ENCODE assay signal across 7 cellular contexts in the genomic region with DNA sequence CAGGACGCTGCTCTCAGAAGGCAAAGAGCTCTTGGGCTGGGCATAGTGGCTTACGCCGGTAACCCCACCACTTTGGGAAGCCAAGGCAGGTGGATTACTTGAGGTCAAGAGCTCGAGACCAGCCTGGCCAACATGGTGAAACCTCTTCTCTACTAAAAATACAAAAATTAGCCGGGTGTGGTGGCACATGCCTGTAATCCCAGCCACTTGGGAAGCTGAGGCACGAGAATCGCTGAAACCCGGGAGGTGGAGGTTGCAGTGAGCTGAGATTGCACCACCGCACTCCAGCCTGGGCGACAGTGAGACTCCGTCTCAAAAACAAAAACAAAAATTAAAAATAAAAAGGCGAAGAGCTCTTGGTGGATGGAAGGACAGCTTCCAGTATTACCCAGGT. TPM values are rescaled to one million over a fixed set of nuclear protein-coding genes. Genes with fewer than 3 reads are reported as not detected.
DNase-seq lines count a peak whose midpoint lies in the region; ATAC-seq and TF ChIP-seq lines count a peak whose summit lies in the region.
"Not testable (repeated sequence)": the region's sequence is repeated elsewhere in the genome, so short reads cannot be mapped to it uniquely, and the experiment has no call there.

No MANE protein-coding gene starts in this region.

- H3K79me2 ChIP-seq in GM23248 (ENCODE audit: insufficient read depth): not testable (repeated sequence)

- intact Hi-C loops in Panc1 (cut with micrococcal nuclease; ENCODE audit: unreplicated experiment): loop anchor here (10.0 kb wide), 1 partner anchor 192 kb away; no protein-coding TSS in a partner anchor

- not testable (repeated sequence) for H3K9me3 ChIP-seq in GM23248 (ENCODE audit: low read depth); Panc1 (ENCODE audit: control insufficient read depth, insufficient read depth, low read depth, low read length); right atrium auricular region; muscle layer of duodenum (ENCODE audit: control insufficient read depth in 1 of 2, low read length in 2 of 2); skeletal muscle tissue (ENCODE audit: control insufficient read depth in 3 of 3, low read length in 3 of 3)

- H3K4me3 ChIP-seq in GM23248 (peak overlapping the region; percentile 80), Panc1 (ENCODE audit: low read depth in 2 of 2, low read length in 2 of 2) (peak overlapping the region; percentile 58 to 75), choroid plexus epithelial cell (ENCODE audit: low read depth, low read length) (peak overlapping the region; percentile 65), right atrium auricular region (peak overlapping the region; percentile 59 to 62), muscle layer of duodenum (ENCODE audit: low read depth in 1 of 2, low read length in 2 of 2) (peak overlapping the region; percentile 63 to 75), skeletal muscle tissue (ENCODE audit: low read length in 3 of 3) (peak overlapping the region; percentile 88 to 97 (median 90))

- peak overlapping the region; percentile 86 for H3K4me3 Mint-ChIP-seq in activated T-cell treated with anti-CD3 and anti-CD28 coated beads, Interleukin-2, amount 50 U/mL, for 4 hours

- H3K9me3 Mint-ChIP-seq in activated T-cell treated with anti-CD3 and anti-CD28 coated beads, Interleukin-2, amount 50 U/mL, for 4 hours: not testable (repeated sequence)

- BruUV-seq in Panc1 (replicated peaks; lab: Mats Ljungman, UMichigan): not testable (repeated sequence)

- not testable (repeated sequence) for H3K36me3 ChIP-seq in GM23248 (ENCODE audit: low read depth); Panc1 (ENCODE audit: control insufficient read depth, insufficient read depth, low read length); right atrium auricular region; muscle layer of duodenum (ENCODE audit: control insufficient read depth in 1 of 2, insufficient read depth in 2 of 2, low read length in 2 of 2); skeletal muscle tissue (ENCODE audit: control insufficient read depth in 3 of 3, insufficient read depth in 3 of 3, low read length in 3 of 3)

- H4K20me1 ChIP-seq in GM23248 (ENCODE audit: insufficient read depth): not testable (repeated sequence)

- in situ Hi-C loops in GM23248 (cut with MboI); Panc1 (cut with HindIII; ENCODE audit: low pct_unique_long_range_greater_than_20kb, low sequenced_read_pairs): not testable (repeated sequence)

- not testable (repeated sequence) for H3K27me3 Mint-ChIP-seq in activated T-cell treated with anti-CD3 and anti-CD28 coated beads, Interleukin-2, amount 50 U/mL, for 4 hours (ENCODE audit: low read depth)

- CTCF ChIA-PET in Panc1 (lab: Charles Lee): interaction anchor here (0.7 to 1.1 kb wide), 2 partner anchors 18 to 47 kb away, joined by 3 read pairs; no protein-coding TSS in a partner anchor

- not testable (repeated sequence) for H3K27me3 ChIP-seq in GM23248 (replicated peaks; ENCODE audit: insufficient read depth); Panc1 (ENCODE audit: control insufficient read depth, insufficient read depth, low read length); right atrium auricular region; muscle layer of duodenum (ENCODE audit: low read depth, low read length); skeletal muscle tissue (ENCODE audit: control insufficient read depth in 3 of 3, insufficient read depth in 3 of 3, low read length in 3 of 3)

- H3K27ac ChIP-seq in GM23248: not testable (repeated sequence)
- H3K27ac ChIP-seq in Panc1 (ENCODE audit: low read length) (peak overlapping the region; percentile 71; the same call in 1 of the 2 replicates), right atrium auricular region (peak overlapping the region; percentile 82 to 88), muscle layer of duodenum (ENCODE audit: low read length) (peak overlapping the region; percentile 72), skeletal muscle tissue (ENCODE audit: low read depth, low read length) (peak overlapping the region; percentile 96)

- not testable (repeated sequence) for TF ChIP-seq CTCF in Panc1 (IDR thresholded peaks at IDR 0.05); choroid plexus epithelial cell (conservative IDR thresholded peaks at IDR 0.05; ENCODE audit: low read depth, low read length); right atrium auricular region (IDR thresholded peaks at IDR 0.05)

- H3F3A ChIP-seq in GM23248 (ENCODE audit: insufficient read depth): not testable (repeated sequence)

- H3K4me1 ChIP-seq in GM23248 (ENCODE audit: insufficient read depth); Panc1 (ENCODE audit: control insufficient read depth, insufficient read depth, low read length): not testable (repeated sequence)
- H3K4me1 ChIP-seq in right atrium auricular region: peaks cover 0 to 26% of the 10 kb centered on the region in 2 donors
- H3K4me1 ChIP-seq in muscle layer of duodenum (ENCODE audit: control insufficient read depth in 1 of 2, insufficient read depth in 2 of 2, low read length in 2 of 2): peaks cover 0 to 19% of the 10 kb centered on the region in 2 donors
- H3K4me1 ChIP-seq in skeletal muscle tissue (ENCODE audit: control insufficient read depth in 3 of 3, insufficient read depth in 3 of 3, low read length in 3 of 3): peaks cover 18 to 26% (median 21%) of the 10 kb centered on the region in 3 donors

- H2AFZ ChIP-seq in GM23248: peak overlapping the region; percentile 92

- not testable (repeated sequence) for DNase-seq in GM23248; Panc1 (ENCODE audit: low read depth, low spot score); activated T-cell treated with anti-CD3 and anti-CD28 coated beads, Interleukin-2, amount 50 U/mL, for 4 hours; choroid plexus epithelial cell (ENCODE audit: low read depth); right atrium auricular region (ENCODE audit: low spot score)

- not testable (repeated sequence) for H3K36me3 Mint-ChIP-seq in activated T-cell treated with anti-CD3 and anti-CD28 coated beads, Interleukin-2, amount 50 U/mL, for 4 hours (ENCODE audit: insufficient read depth)

- peak overlapping the region; percentile 76 for H3K4me2 ChIP-seq in GM23248 (ENCODE audit: unreplicated experiment)

- not testable (repeated sequence) for ATAC-seq in Panc1
- ATAC-seq in activated T-cell treated with anti-CD3 and anti-CD28 coated beads, Interleukin-2, amount 50 U/mL, for 4 hours: peak in 1 of 2 donors; percentile 1

- H3K9ac ChIP-seq in GM23248 (peak overlapping the region; percentile 72), skeletal muscle tissue (ENCODE audit: low read depth in 1 of 3, low read length in 3 of 3) (peak overlapping the region; percentile 94 to 95 (median 95))

- H3K4me1 Mint-ChIP-seq in activated T-cell treated with anti-CD3 and anti-CD28 coated beads, Interleukin-2, amount 50 U/mL, for 4 hours (ENCODE audit: low read depth): peaks cover 19% of the 10 kb centered on the region

- WGBS in GM23248 (ENCODE audit: low coverage in 1 of 2, low lambda C conversion rate in 2 of 2, missing lambda C conversion rate in 2 of 2), 2 experiments: 40 to 48% methylated on average over 11 to 12 of the region's 12 CpGs

- POLR2A ChIA-PET in Panc1 (lab: Charles Lee): not testable (repeated sequence)

- not testable (repeated sequence) for H3K9me2 ChIP-seq in GM23248 (ENCODE audit: insufficient read depth)

RNA-seq across cellular contexts. Expression of a gene that starts 34.6 kb away (rescaled TPM):
- 21.6 and 41.8 TPM in 2 replicates for total RNA-seq in GM23248 (2014; rRNA removed; shearing (Covaris generic))
- 82.1 and 85.5 TPM in 2 replicates for polyA plus RNA-seq in GM23248 (2016; fragmentation: Nextera tagmentation; extraction: Ambion mirVana)
- total RNA-seq in Panc1 (2021; ENCODE audit: unreplicated experiment) (46.6 TPM), right atrium auricular region (10 to 100 TPM; 17.8 to 18.4 TPM), skeletal muscle tissue (19.3 TPM)
- polyA plus RNA-seq in Panc1 (2012; ENCODE audit: insufficient read length): 41.8 TPM
- 100 to 1,000 TPM; 129 to 146 (median 136) TPM for total RNA-seq in activated T-cell treated with anti-CD3 and anti-CD28 coated beads, Interleukin-2, amount 50 U/mL, for 4 hours

RNA-seq across cellular contexts. Expression of a gene that starts 59.3 kb away (rescaled TPM):
- total RNA-seq in GM23248 (2014; rRNA removed; shearing (Covaris generic)): 14.8 and 15.7 TPM in 2 replicates
- polyA plus RNA-seq in GM23248 (2016; fragmentation: Nextera tagmentation; extraction: Ambion mirVana): 2.2 and 2.4 TPM in 2 replicates
- 17.6 TPM for total RNA-seq in Panc1 (2021; ENCODE audit: unreplicated experiment)
- polyA plus RNA-seq in Panc1 (2012; ENCODE audit: insufficient read length): 21.4 TPM
- 10 to 100 TPM; 16.9 to 21.3 (median 17.0) TPM for total RNA-seq in activated T-cell treated with anti-CD3 and anti-CD28 coated beads, Interleukin-2, amount 50 U/mL, for 4 hours
- total RNA-seq in right atrium auricular region: 10 to 100 TPM; 20.8 to 27.0 TPM
- 19.3 TPM for total RNA-seq in skeletal muscle tissue
